22 cellular contexts compared by ENCODE assay signal in genomic region chr1:77652970-77653516, GRCh38. TPM values are rescaled to one million over a fixed set of nuclear protein-coding genes. Genes with fewer than 3 reads are reported as not detected.
DNase-seq lines count a peak whose midpoint lies in the region; ATAC-seq and TF ChIP-seq lines count a peak whose summit lies in the region.
"Had no signal": no experiment of that assay in that cellular context is flagged by ENCODE, and none has a peak within 500 bp of the region (broad histone marks: within the 10 kb centered on the region; RNA-seq: fewer than 3 reads in every experiment).

No MANE protein-coding gene starts in this region.

- peaks cover 10% of the 10 kb centered on the region for H4K20me1 ChIP-seq in osteoblast (ENCODE audit: insufficient read depth, low read length)

- no peak overlapping the region for H3K4me3 Mint-ChIP-seq in activated CD8-positive, alpha-beta T cell treated with anti-CD3 and anti-CD28 coated beads for 36 hours
- no peak overlapping the region for H3K4me3 Mint-ChIP-seq in activated CD8-positive, alpha-beta T cell treated with anti-CD3 and anti-CD28 coated beads, Interleukin-2, amount 10 ng/mL, durations not matched to agents 7 days and 5 days
- H3K4me3 Mint-ChIP-seq in activated CD8-positive, alpha-beta memory T cell treated with anti-CD3 and anti-CD28 coated beads, Interleukin-2, amount 10 ng/mL, durations not matched to agents 7 days and 5 days, result no peak overlapping the region
- H3K4me3 Mint-ChIP-seq: activated CD4-positive, alpha-beta T cell treated with anti-CD3 and anti-CD28 coated beads, Interleukin-2, amount 10 ng/mL, durations not matched to agents 7 days and 5 days; dendritic cell treated with granulocyte-macrophage colony-stimulating factor and Interleukin-4, amounts not matched to agents 40 ng/mL and 50 ng/mL, for 4 days; GM23338 had no signal

- peak overlapping the region; percentile 60 for H3K27ac Mint-ChIP-seq in activated CD8-positive, alpha-beta T cell treated with anti-CD3 and anti-CD28 coated beads for 36 hours
- no peak overlapping the region for H3K27ac Mint-ChIP-seq in activated CD8-positive, alpha-beta T cell treated with anti-CD3 and anti-CD28 coated beads, Interleukin-2, amount 10 ng/mL, durations not matched to agents 7 days and 5 days
- H3K27ac Mint-ChIP-seq in activated CD8-positive, alpha-beta memory T cell treated with anti-CD3 and anti-CD28 coated beads, Interleukin-2, amount 10 ng/mL, durations not matched to agents 7 days and 5 days, result no peak overlapping the region
- H3K27ac Mint-ChIP-seq: activated CD4-positive, alpha-beta T cell treated with anti-CD3 and anti-CD28 coated beads, Interleukin-2, amount 10 ng/mL, durations not matched to agents 7 days and 5 days; dendritic cell treated with granulocyte-macrophage colony-stimulating factor and Interleukin-4, amounts not matched to agents 40 ng/mL and 50 ng/mL, for 4 days; GM23338 had no signal

- no peak for ATAC-seq in activated CD8-positive, alpha-beta T cell treated with anti-CD3 and anti-CD28 coated beads for 36 hours
- ATAC-seq in activated CD8-positive, alpha-beta T cell treated with anti-CD3 and anti-CD28 coated beads, Interleukin-2, amount 10 ng/mL, durations not matched to agents 7 days and 5 days, result no peak
- ATAC-seq in GM18517 (IDR thresholded peaks at IDR 0.05; ENCODE audit: unreplicated experiment), result no peak
- ATAC-seq in activated CD8-positive, alpha-beta memory T cell treated with anti-CD3 and anti-CD28 coated beads, Interleukin-2, amount 10 ng/mL, durations not matched to agents 7 days and 5 days, result no peak
- ATAC-seq: GM23338 had no signal

- POLR2A ChIA-PET in activated CD8-positive, alpha-beta T cell treated with anti-CD3 and anti-CD28 coated beads for 36 hours (lab: Charles Lee), result no interaction called here
- POLR2A ChIA-PET in activated CD8-positive, alpha-beta T cell treated with anti-CD3 and anti-CD28 coated beads, Interleukin-2, amount 10 ng/mL, durations not matched to agents 7 days and 5 days (lab: Charles Lee), result no interaction called here

- no peak for DNase-seq in activated CD8-positive, alpha-beta T cell treated with anti-CD3 and anti-CD28 coated beads for 36 hours
- DNase-seq in activated CD8-positive, alpha-beta T cell treated with anti-CD3 and anti-CD28 coated beads, Interleukin-2, amount 10 ng/mL, durations not matched to agents 7 days and 5 days, result no peak
- DNase-seq in SK-N-MC (ENCODE audit: low read depth, low spot score) (no peak), epithelial cell of prostate (ENCODE audit: low read depth, low spot score) (no peak), osteoblast (ENCODE audit: insufficient read length, low spot score, missing footprints) (no peak), SK-N-DZ (ENCODE audit: low spot score) (no peak)
- DNase-seq in activated CD8-positive, alpha-beta memory T cell treated with anti-CD3 and anti-CD28 coated beads, Interleukin-2, amount 10 ng/mL, durations not matched to agents 7 days and 5 days, result no peak
- DNase-seq: activated CD4-positive, alpha-beta T cell treated with anti-CD3 and anti-CD28 coated beads, Interleukin-2, amount 10 ng/mL, durations not matched to agents 7 days and 5 days; activated effector memory CD4-positive, alpha-beta T cell treated with anti-CD3 and anti-CD28 coated beads, Interleukin-2, amount 50 U/mL, for 16 hours; amygdala; DMS53; Kasumi-1; MV-4-11; NCI-H524 treated with DMSO at 0.1 percent for 48 hours; T-helper 2 cell had no signal

- peaks cover 67% of the 10 kb centered on the region for H3K36me3 Mint-ChIP-seq in activated CD8-positive, alpha-beta T cell treated with anti-CD3 and anti-CD28 coated beads for 36 hours (ENCODE audit: low read depth)
- peaks cover 57% of the 10 kb centered on the region for H3K36me3 Mint-ChIP-seq in activated CD8-positive, alpha-beta T cell treated with anti-CD3 and anti-CD28 coated beads, Interleukin-2, amount 10 ng/mL, durations not matched to agents 7 days and 5 days (ENCODE audit: low read depth)
- peaks cover 51% of the 10 kb centered on the region for H3K36me3 Mint-ChIP-seq in activated CD8-positive, alpha-beta memory T cell treated with anti-CD3 and anti-CD28 coated beads, Interleukin-2, amount 10 ng/mL, durations not matched to agents 7 days and 5 days

- no peaks in the 10 kb centered on the region for H3K27me3 ChIP-seq in osteoblast (ENCODE audit: insufficient read depth, low read length)
- H3K27me3 ChIP-seq: cardiac muscle cell, neutrophil, SJSA1 had no signal

- H3K9me3 ChIP-seq in SK-N-MC (ENCODE audit: low read depth, low read length), result peaks cover 14% of the 10 kb centered on the region; the same call in 1 of the 2 replicates
- H3K9me3 ChIP-seq in osteoblast (ENCODE audit: low read depth, low read length), result no peaks in the 10 kb centered on the region
- H3K9me3 ChIP-seq: neutrophil had no signal

- H3K4me3 ChIP-seq in SK-N-MC (no peak overlapping the region), osteoblast (ENCODE audit: insufficient read depth, low read length) (no peak overlapping the region)
- H3K4me3 ChIP-seq: cardiac muscle cell, GM23338, lung, SJSA1 had no signal

- H3K4me1 Mint-ChIP-seq in activated CD8-positive, alpha-beta T cell treated with anti-CD3 and anti-CD28 coated beads for 36 hours (ENCODE audit: low read depth), result peaks cover 33% of the 10 kb centered on the region
- H3K4me1 Mint-ChIP-seq in activated CD8-positive, alpha-beta T cell treated with anti-CD3 and anti-CD28 coated beads, Interleukin-2, amount 10 ng/mL, durations not matched to agents 7 days and 5 days (ENCODE audit: low read depth), result peaks cover 3% of the 10 kb centered on the region
- peaks cover 7% of the 10 kb centered on the region for H3K4me1 Mint-ChIP-seq in activated CD8-positive, alpha-beta memory T cell treated with anti-CD3 and anti-CD28 coated beads, Interleukin-2, amount 10 ng/mL, durations not matched to agents 7 days and 5 days
- H3K4me1 Mint-ChIP-seq: GM23338 had no signal

- peaks cover 24% of the 10 kb centered on the region for H3K9me3 Mint-ChIP-seq in activated CD8-positive, alpha-beta T cell treated with anti-CD3 and anti-CD28 coated beads for 36 hours
- H3K9me3 Mint-ChIP-seq in activated CD8-positive, alpha-beta T cell treated with anti-CD3 and anti-CD28 coated beads, Interleukin-2, amount 10 ng/mL, durations not matched to agents 7 days and 5 days (ENCODE audit: insufficient read depth), result peaks cover 33% of the 10 kb centered on the region
- H3K9me3 Mint-ChIP-seq in activated CD8-positive, alpha-beta memory T cell treated with anti-CD3 and anti-CD28 coated beads, Interleukin-2, amount 10 ng/mL, durations not matched to agents 7 days and 5 days (ENCODE audit: low read depth), result peaks cover 11% of the 10 kb centered on the region

- H3K27ac ChIP-seq in SK-N-MC (peak overlapping the region; percentile 77), epithelial cell of prostate (peak overlapping the region; percentile 7), osteoblast (ENCODE audit: low read depth, low read length) (peak overlapping the region; percentile 9)
- H3K27ac ChIP-seq: cardiac muscle cell, neutrophil, SJSA1 had no signal

- no peak for TF ChIP-seq CTCF in activated CD8-positive, alpha-beta T cell treated with anti-CD3 and anti-CD28 coated beads for 36 hours (IDR thresholded peaks at IDR 0.05)
- TF ChIP-seq CTCF in osteoblast (IDR thresholded peaks at IDR 0.05; ENCODE audit: extremely low read depth, low read depth, low read length), result no peak

- CTCF ChIA-PET in activated CD8-positive, alpha-beta T cell treated with anti-CD3 and anti-CD28 coated beads for 36 hours (lab: Charles Lee), result no interaction called here
- CTCF ChIA-PET in activated CD8-positive, alpha-beta T cell treated with anti-CD3 and anti-CD28 coated beads, Interleukin-2, amount 10 ng/mL, durations not matched to agents 7 days and 5 days (lab: Charles Lee), result no interaction called here
- CTCF ChIA-PET in activated CD8-positive, alpha-beta memory T cell treated with anti-CD3 and anti-CD28 coated beads, Interleukin-2, amount 10 ng/mL, durations not matched to agents 7 days and 5 days (lab: Charles Lee), result no interaction called here

- no peak overlapping the region for H3K4me2 ChIP-seq in osteoblast (ENCODE audit: insufficient read depth, low read length)
- H3K4me2 ChIP-seq: GM23338 had no signal

- H3K79me2 ChIP-seq in osteoblast (ENCODE audit: insufficient read depth, low read length), result peaks cover 98% of the 10 kb centered on the region

- no peak overlapping the region for H2AFZ ChIP-seq in osteoblast (ENCODE audit: low read length)
- H2AFZ ChIP-seq: GM23338 had no signal

- H3K4me1 ChIP-seq in osteoblast (ENCODE audit: insufficient read depth, low read length), result no peaks in the 10 kb centered on the region

- H3K36me3 ChIP-seq in SK-N-MC (ENCODE audit: insufficient read depth, low read length), result peaks cover 29% of the 10 kb centered on the region
- H3K36me3 ChIP-seq in osteoblast (ENCODE audit: insufficient read depth, low read length), result no peaks in the 10 kb centered on the region
- H3K36me3 ChIP-seq: cardiac muscle cell, neutrophil had no signal

- intact Hi-C loops in activated CD8-positive, alpha-beta T cell treated with anti-CD3 and anti-CD28 coated beads for 36 hours (cut with micrococcal nuclease), result no loop called here

- no peaks in the 10 kb centered on the region for H3K27me3 Mint-ChIP-seq in activated CD8-positive, alpha-beta T cell treated with anti-CD3 and anti-CD28 coated beads for 36 hours
- H3K27me3 Mint-ChIP-seq in activated CD8-positive, alpha-beta T cell treated with anti-CD3 and anti-CD28 coated beads, Interleukin-2, amount 10 ng/mL, durations not matched to agents 7 days and 5 days (ENCODE audit: low read depth), result no peaks in the 10 kb centered on the region
- no peaks in the 10 kb centered on the region for H3K27me3 Mint-ChIP-seq in activated CD8-positive, alpha-beta memory T cell treated with anti-CD3 and anti-CD28 coated beads, Interleukin-2, amount 10 ng/mL, durations not matched to agents 7 days and 5 days
- H3K27me3 Mint-ChIP-seq: activated CD4-positive, alpha-beta T cell treated with anti-CD3 and anti-CD28 coated beads, Interleukin-2, amount 10 ng/mL, durations not matched to agents 7 days and 5 days; dendritic cell treated with granulocyte-macrophage colony-stimulating factor and Interleukin-4, amounts not matched to agents 40 ng/mL and 50 ng/mL, for 4 days had no signal

- H3K9ac ChIP-seq in SK-N-MC (ENCODE audit: insufficient read length), result no peak overlapping the region

RNA-seq across cellular contexts. Expression of gene ZZZ3, which starts 29.4 kb away (rescaled TPM):
- 10 to 100 TPM; 37.7 to 39.5 TPM for total RNA-seq in activated CD8-positive, alpha-beta T cell treated with anti-CD3 and anti-CD28 coated beads for 36 hours
- total RNA-seq in activated CD8-positive, alpha-beta T cell treated with anti-CD3 and anti-CD28 coated beads, Interleukin-2, amount 10 ng/mL, durations not matched to agents 7 days and 5 days, result 10 to 100 TPM; 34.3 to 35.9 TPM
- 77.1 and 79.0 TPM in 2 replicates for total RNA-seq in osteoblast
- polyA plus RNA-seq in SK-N-DZ (2014; cell fraction: cytosol; rRNA removed), result 30.5 and 32.5 TPM in 2 replicates
- polyA plus RNA-seq in SK-N-DZ (2014; cell fraction: nucleus; rRNA removed), result 25.2 and 28.6 TPM in 2 replicates
- total RNA-seq in activated CD8-positive, alpha-beta memory T cell treated with anti-CD3 and anti-CD28 coated beads, Interleukin-2, amount 10 ng/mL, durations not matched to agents 7 days and 5 days, result 10 to 100 TPM; 32.3 to 32.7 TPM

Comparison
In these comparisons a context has a peak if more than half of its experiments do, and no peak if none do; other contexts are left out.
1. H3K27ac ChIP-seq: peak in every context shown above with its lines; median percentile 77 in SK-N-MC; 9 in osteoblast; 7 in epithelial cell of prostate.